ENCODE assay signal across 25 cellular contexts in genomic region chr1:243514927-243515326, GRCh38.
"Had no signal": no experiment of that assay in that cellular context is flagged by ENCODE, and none has a peak within 500 bp of the region (broad histone marks: within the 10 kb centered on the region; RNA-seq: fewer than 3 reads in every experiment).

No MANE protein-coding gene starts in this region.

- H3K9ac ChIP-seq: neural progenitor cell had no signal

- H3K27ac Mint-ChIP-seq: mesothelial cell of epicardium, naive B cell, natural killer cell, neural progenitor cell, progenitor cell of endocrine pancreas had no signal

- H2AFZ ChIP-seq: hepatocyte, neural progenitor cell had no signal

- ATAC-seq: natural killer cell, sciatic nerve, upper lobe of right lung had no signal

- H3K4me1 Mint-ChIP-seq: nephron progenitor cell, neural progenitor cell had no signal

- H3K4me2 ChIP-seq: hepatocyte, neural progenitor cell had no signal

- H3K9me3 Mint-ChIP-seq: natural killer cell had no signal

- H3K36me3 ChIP-seq: neural progenitor cell, neutrophil, upper lobe of right lung had no signal

- DNase-seq: islet precursor cell; left ventricle myocardium inferior; mesendoderm; naive B cell; natural killer cell; nephron progenitor cell; occipital lobe; spleen; stimulated activated CD4-positive, alpha-beta T cell treated with anti-CD3 and anti-CD28 coated beads, Interleukin-4, amount 100 ng/mL, for 24 hours; stimulated activated naive CD4-positive, alpha-beta T cell treated with Interleukin-2 at 50 U/mL for 16 hours; tibial artery; upper lobe of right lung had no signal

- H3K27me3 Mint-ChIP-seq: naive B cell; progenitor cell of endocrine pancreas; stimulated activated memory B cell treated with anti-CD40 and anti-IgM and Interleukin-4, amounts not matched to agents 10 μg/mL and 1 μg/mL and 100 μg/mL, for 72 hours had no signal

- H3K4me3 Mint-ChIP-seq: mesothelial cell of epicardium; naive B cell; natural killer cell; nephron progenitor cell; neural progenitor cell; stimulated activated memory B cell treated with anti-CD40 and anti-IgM and Interleukin-4, amounts not matched to agents 10 μg/mL and 1 μg/mL and 100 μg/mL, for 72 hours had no signal

- H3K27me3 ChIP-seq: hepatocyte, neural progenitor cell, neutrophil, right atrium auricular region, spleen, suprapubic skin, tibial artery, upper lobe of right lung, vagina had no signal

- H3K27ac ChIP-seq: hepatocyte, left ventricle myocardium inferior, neural progenitor cell, neutrophil, right atrium auricular region, skin epidermis, spleen, suprapubic skin, thoracic aorta, tibial artery, upper lobe of right lung, vagina had no signal

- H3K4me3 ChIP-seq: hepatocyte, left ventricle myocardium inferior, lung, neural progenitor cell, right atrium auricular region, skin epidermis, spleen, suprapubic skin, thoracic aorta, tibial artery, upper lobe of right lung, vagina had no signal

- H3K4me1 ChIP-seq: left ventricle myocardium inferior, right atrium auricular region, spleen, suprapubic skin, upper lobe of right lung, vagina had no signal

- H3K79me2 ChIP-seq: hepatocyte had no signal

- H3K9me3 ChIP-seq: neutrophil, tibial artery, upper lobe of right lung, vagina had no signal
